ENCODE assay signal across 10 cellular contexts in genomic region chr2:230069418-230069817, GRCh38. TPM values are rescaled to one million over a fixed set of nuclear protein-coding genes. Genes with fewer than 3 reads are reported as not detected.
DNase-seq lines count a peak whose midpoint lies in the region; ATAC-seq and TF ChIP-seq lines count a peak whose summit lies in the region.
"Had no signal": no experiment of that assay in that cellular context is flagged by ENCODE, and none has a peak within 500 bp of the region (broad histone marks: within the 10 kb centered on the region; RNA-seq: fewer than 3 reads in every experiment).

No MANE protein-coding gene starts in this region.

- peaks cover 22% of the 10 kb centered on the region for H3K4me1 Mint-ChIP-seq in activated T-helper 1 cell treated with anti-CD3 and anti-CD28 coated beads, Interleukin-12 subunit alpha, Interleukin-12 subunit beta, Interleukin-2, Interleukin-4 antibody, amounts not matched to agents 30 ng/mL and 10 ng/mL and 1 ng/mL, durations not matched to agents 14 hours and 24 hours and 36 hours (ENCODE audit: low read depth)
- peaks cover 8 to 27% (median 17%) of the 10 kb centered on the region in 4 donors for H3K4me1 Mint-ChIP-seq in naive thymus-derived CD8-positive, alpha-beta T cell

- H2AFZ ChIP-seq in smooth muscle cell (ENCODE audit: low read depth): no peak overlapping the region

- no peak for TF ChIP-seq CTCF in left ventricle myocardium inferior (IDR thresholded peaks at IDR 0.05; ENCODE audit: borderline replicate concordance)
- no peak for TF ChIP-seq CTCF in right atrium auricular region (IDR thresholded peaks at IDR 0.05)
- no peak for TF ChIP-seq CTCF in vagina (IDR thresholded peaks at IDR 0.05)
- no peak for TF ChIP-seq CTCF in smooth muscle cell (IDR thresholded peaks at IDR 0.05; ENCODE audit: borderline replicate concordance, insufficient read depth, poor library complexity, severe bottlenecking)

- H3K79me2 ChIP-seq in smooth muscle cell (ENCODE audit: low read depth): no peaks in the 10 kb centered on the region

- peaks cover 26% of the 10 kb centered on the region for H3K4me1 ChIP-seq in left ventricle myocardium inferior
- H3K4me1 ChIP-seq in right atrium auricular region: peaks cover 0 to 18% of the 10 kb centered on the region in 2 donors
- H3K4me1 ChIP-seq in vagina: peaks cover 15% of the 10 kb centered on the region
- peaks cover 6% of the 10 kb centered on the region for H3K4me1 ChIP-seq in smooth muscle cell (ENCODE audit: low read depth)

- H3K36me3 ChIP-seq in left ventricle myocardium inferior (no peaks in the 10 kb centered on the region), right atrium auricular region (no peaks in the 10 kb centered on the region), vagina (no peaks in the 10 kb centered on the region), smooth muscle cell (ENCODE audit: low read depth) (no peaks in the 10 kb centered on the region)
- H3K36me3 ChIP-seq: esophagus muscularis mucosa had no signal

- no peak overlapping the region for H3K4me2 ChIP-seq in smooth muscle cell

- intact Hi-C loops in left ventricle myocardium inferior (cut with micrococcal nuclease) (loop anchor here (10.0 kb wide), 2 partner anchors 65 to 95 kb away; no protein-coding TSS in a partner anchor), sciatic nerve (cut with DNase I) (loop anchor here (10.0 kb wide), 1 partner anchor 235 kb away; no protein-coding TSS in a partner anchor), vagina (cut with DNase I) (loop anchor here (5.0 kb wide), 1 partner anchor 98 kb away; no protein-coding TSS in a partner anchor)
- intact Hi-C loops in activated T-helper 1 cell treated with anti-CD3 and anti-CD28 coated beads, Interleukin-12 subunit alpha, Interleukin-12 subunit beta, Interleukin-2, Interleukin-4 antibody, amounts not matched to agents 30 ng/mL and 10 ng/mL and 1 ng/mL, durations not matched to agents 14 hours and 24 hours and 36 hours (cut with micrococcal nuclease): loop anchor here (2.0 to 10.0 kb wide), 8 partner anchors 15 to 643 kb away; partner anchors contain the start of genes CAB39, FBXO36, SP140 and TRIP12

- H3F3A ChIP-seq in smooth muscle cell (ENCODE audit: low read depth): no peaks in the 10 kb centered on the region

- no peak overlapping the region for H3K27ac ChIP-seq in left ventricle myocardium inferior (replicated peaks)
- no peak overlapping the region for H3K27ac ChIP-seq in right atrium auricular region
- no peak overlapping the region for H3K27ac ChIP-seq in vagina
- no peak overlapping the region for H3K27ac ChIP-seq in smooth muscle cell (ENCODE audit: low read depth)

- no peak for TF ChIP-seq POLR2A in vagina (IDR thresholded peaks at IDR 0.05)

- DNase-seq in left ventricle myocardium inferior (no peak), right atrium auricular region (ENCODE audit: low spot score) (no peak), sciatic nerve (ENCODE audit: low spot score) (no peak), vagina (ENCODE audit: extremely low spot score in 2 of 2) (no peak), smooth muscle cell (lab: John Stamatoyannopoulos, UW; ENCODE audit: unreplicated experiment) (no peak), KG1 (lab: John Stamatoyannopoulos, UW) (no peak)
- no peak for DNase-seq in activated T-helper 1 cell treated with anti-CD3 and anti-CD28 coated beads, Interleukin-12 subunit alpha, Interleukin-12 subunit beta, Interleukin-2, Interleukin-4 antibody, amounts not matched to agents 30 ng/mL and 10 ng/mL and 1 ng/mL, durations not matched to agents 14 hours and 24 hours and 36 hours (ENCODE audit: low spot score)
- no peak for DNase-seq in naive thymus-derived CD8-positive, alpha-beta T cell
- DNase-seq: retina had no signal

- H4K20me1 ChIP-seq in smooth muscle cell (ENCODE audit: low read depth): no peaks in the 10 kb centered on the region

- no peak for ATAC-seq in naive thymus-derived CD8-positive, alpha-beta T cell
- no peak for ATAC-seq in sciatic nerve

- peak overlapping the region; percentile 57 for H3K27ac Mint-ChIP-seq in activated T-helper 1 cell treated with anti-CD3 and anti-CD28 coated beads, Interleukin-12 subunit alpha, Interleukin-12 subunit beta, Interleukin-2, Interleukin-4 antibody, amounts not matched to agents 30 ng/mL and 10 ng/mL and 1 ng/mL, durations not matched to agents 14 hours and 24 hours and 36 hours
- H3K27ac Mint-ChIP-seq in naive thymus-derived CD8-positive, alpha-beta T cell: peak overlapping the region in 3 of 10 donors; percentile 13 to 86 (median 26)

- H3K9me3 ChIP-seq in left ventricle myocardium inferior (replicated peaks): no peaks in the 10 kb centered on the region
- H3K9me3 ChIP-seq in right atrium auricular region: no peaks in the 10 kb centered on the region
- no peaks in the 10 kb centered on the region for H3K9me3 ChIP-seq in vagina
- H3K9me3 ChIP-seq in smooth muscle cell (replicated peaks; ENCODE audit: low read depth): no peaks in the 10 kb centered on the region
- H3K9me3 ChIP-seq: esophagus muscularis mucosa had no signal

- POLR2A ChIA-PET in naive thymus-derived CD8-positive, alpha-beta T cell (lab: Charles Lee): interaction anchor here (0.7 kb wide), 1 partner anchor 342 kb away, joined by 6 read pairs; no protein-coding TSS in a partner anchor

- H3K9ac ChIP-seq in smooth muscle cell (ENCODE audit: low read depth): no peak overlapping the region

- no peaks in the 10 kb centered on the region for H3K9me3 Mint-ChIP-seq in activated T-helper 1 cell treated with anti-CD3 and anti-CD28 coated beads, Interleukin-12 subunit alpha, Interleukin-12 subunit beta, Interleukin-2, Interleukin-4 antibody, amounts not matched to agents 30 ng/mL and 10 ng/mL and 1 ng/mL, durations not matched to agents 14 hours and 24 hours and 36 hours
- H3K9me3 Mint-ChIP-seq in naive thymus-derived CD8-positive, alpha-beta T cell: peaks cover 0 to 6% (median 0%) of the 10 kb centered on the region in 9 donors

- peaks cover 24% of the 10 kb centered on the region for H3K27me3 Mint-ChIP-seq in activated T-helper 1 cell treated with anti-CD3 and anti-CD28 coated beads, Interleukin-12 subunit alpha, Interleukin-12 subunit beta, Interleukin-2, Interleukin-4 antibody, amounts not matched to agents 30 ng/mL and 10 ng/mL and 1 ng/mL, durations not matched to agents 14 hours and 24 hours and 36 hours (ENCODE audit: insufficient read depth)
- peaks cover 2 to 15% (median 8%) of the 10 kb centered on the region in 5 donors for H3K27me3 Mint-ChIP-seq in naive thymus-derived CD8-positive, alpha-beta T cell

- H3K4me3 ChIP-seq in left ventricle myocardium inferior (peak overlapping the region; percentile 86), right atrium auricular region (no peak overlapping the region), vagina (no peak overlapping the region), smooth muscle cell (no peak overlapping the region)

- no peaks in the 10 kb centered on the region for H3K36me3 Mint-ChIP-seq in activated T-helper 1 cell treated with anti-CD3 and anti-CD28 coated beads, Interleukin-12 subunit alpha, Interleukin-12 subunit beta, Interleukin-2, Interleukin-4 antibody, amounts not matched to agents 30 ng/mL and 10 ng/mL and 1 ng/mL, durations not matched to agents 14 hours and 24 hours and 36 hours (ENCODE audit: low read depth)
- H3K36me3 Mint-ChIP-seq in naive thymus-derived CD8-positive, alpha-beta T cell: peaks cover 0 to 2% (median 0%) of the 10 kb centered on the region in 3 donors

- H3K27me3 ChIP-seq in left ventricle myocardium inferior (ENCODE audit: low read depth) (no peaks in the 10 kb centered on the region), right atrium auricular region (no peaks in the 10 kb centered on the region), vagina (no peaks in the 10 kb centered on the region), smooth muscle cell (ENCODE audit: low read depth) (peaks cover 41% of the 10 kb centered on the region)
- H3K27me3 ChIP-seq: esophagus muscularis mucosa had no signal

- peak overlapping the region; percentile 67 for H3K4me3 Mint-ChIP-seq in activated T-helper 1 cell treated with anti-CD3 and anti-CD28 coated beads, Interleukin-12 subunit alpha, Interleukin-12 subunit beta, Interleukin-2, Interleukin-4 antibody, amounts not matched to agents 30 ng/mL and 10 ng/mL and 1 ng/mL, durations not matched to agents 14 hours and 24 hours and 36 hours
- peak overlapping the region; percentile 75 to 97 (median 90) for H3K4me3 Mint-ChIP-seq in naive thymus-derived CD8-positive, alpha-beta T cell

- WGBS in smooth muscle cell (ENCODE audit: low lambda C conversion rate): 94% methylated on average over 6 of the region's 6 CpGs

RNA-seq across cellular contexts. Expression of gene SLC16A14, which starts 0.7 kb away (rescaled TPM):
- total RNA-seq in left ventricle myocardium inferior (3.4 TPM), right atrium auricular region (1 to 10 TPM; 2.3 to 3.4 TPM), sciatic nerve (7.4 TPM), vagina (9.8 TPM), smooth muscle cell (0.76 and 1.3 TPM in 2 replicates)
- 3.1 and 3.3 TPM in 2 replicates for total RNA-seq in activated T-helper 1 cell treated with anti-CD3 and anti-CD28 coated beads, Interleukin-12 subunit alpha, Interleukin-12 subunit beta, Interleukin-2, Interleukin-4 antibody, amounts not matched to agents 30 ng/mL and 10 ng/mL and 1 ng/mL, durations not matched to agents 14 hours and 24 hours and 36 hours
- total RNA-seq in naive thymus-derived CD8-positive, alpha-beta T cell: 1 to 10 TPM in 1 of 2 experiments, under 1 TPM in 1; 0.60 to 1.6 TPM
- under 1 TPM in 2 of 3 donors, not detected in 1; 0.16 to 0.25 TPM for polyA plus RNA-seq in naive thymus-derived CD8-positive, alpha-beta T cell
- polyA plus RNA-seq in smooth muscle cell: 0.15 and 0.69 TPM in 2 replicates
